In the genomic region with DNA sequence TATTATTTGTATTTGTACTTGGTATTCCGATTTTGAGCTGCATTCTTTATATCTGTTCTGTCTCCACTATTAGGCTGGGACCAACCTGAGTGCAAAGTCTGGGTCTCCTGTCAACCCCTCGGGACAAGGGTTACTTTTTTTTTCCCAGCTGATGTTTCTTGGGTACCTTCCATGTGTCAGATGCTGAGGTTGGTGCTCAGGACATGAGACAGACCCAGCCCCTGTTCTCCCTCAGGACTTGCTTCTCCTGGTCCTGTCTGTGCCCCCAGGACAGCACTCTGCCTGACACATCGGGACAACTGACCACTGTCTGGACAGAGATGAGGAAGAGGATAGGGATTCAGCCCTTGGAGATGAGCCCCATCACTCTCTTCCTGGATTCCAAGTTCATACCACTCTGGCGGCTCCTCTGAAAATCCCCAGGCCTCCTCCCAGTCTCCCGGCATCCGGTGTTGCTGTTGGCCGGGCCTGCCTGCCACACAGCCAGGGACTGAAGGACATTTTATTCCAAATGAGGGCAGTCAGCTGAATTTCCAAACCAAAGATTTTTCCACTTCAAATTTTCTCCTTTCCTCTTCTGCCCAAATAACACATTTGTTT, we compare ENCODE assay signal across 16 cellular contexts. TPM values are rescaled to one million over a fixed set of nuclear protein-coding genes. Genes with fewer than 3 reads are reported as not detected.
A peak's percentile ranks its signal among the peaks of the same experiment; 100 is the strongest.
DNase-seq lines count a peak whose midpoint lies in the region; ATAC-seq and TF ChIP-seq lines count a peak whose summit lies in the region.
"Had no signal": no experiment of that assay in that cellular context is flagged by ENCODE, and none has a peak within 500 bp of the region (broad histone marks: within the 10 kb centered on the region; RNA-seq: fewer than 3 reads in every experiment).

No MANE protein-coding gene starts in this region.

- TF ChIP-seq POLR2A in transverse colon (IDR thresholded peaks at IDR 0.05), result no peak

- TF ChIP-seq EP300 in transverse colon (IDR thresholded peaks at IDR 0.05; ENCODE audit: low read depth), result no peak

- H3K4me3 ChIP-seq in muscle layer of duodenum (ENCODE audit: low read depth in 1 of 2, low read length in 2 of 2) (no peak overlapping the region), transverse colon (no peak overlapping the region)

- H3K27me3 ChIP-seq in muscle layer of duodenum (ENCODE audit: low read depth, low read length) (no peaks in the 10 kb centered on the region), transverse colon (no peaks in the 10 kb centered on the region)

- intact Hi-C loops in cardiac septum (cut with DNase I), result loop anchor here (5.0 kb wide), 2 partner anchors 36 to 39 kb away; no protein-coding TSS in a partner anchor
- intact Hi-C loops in transverse colon (cut with DNase I; ENCODE audit: low total_unique reads), result no loop called here

- no peak for ATAC-seq in HG02798 (IDR thresholded peaks at IDR 0.05; ENCODE audit: poor library complexity, unreplicated experiment)
- ATAC-seq: HCT116; stimulated activated naive B cell treated with anti-CD40 and anti-IgM and Interleukin-4, amounts not matched to agents 10 μg/mL and 1 μg/mL and 100 μg/mL, for 72 hours had no signal

- H3K9me3 ChIP-seq in muscle layer of duodenum (ENCODE audit: control insufficient read depth in 1 of 2, low read length in 2 of 2), result no peaks in the 10 kb centered on the region
- H3K9me3 ChIP-seq in transverse colon, result no peaks in the 10 kb centered on the region

- DNase-seq in amniotic epithelial cell (ENCODE audit: low read depth) (peak; percentile 11), cardiac septum (ENCODE audit: low spot score) (peak; percentile 85), transverse colon (no peak), NCI-H2107 treated with DMSO at 0.1 percent for 48 hours (lab: John Stamatoyannopoulos, UW; ENCODE audit: unreplicated experiment) (no peak), HEK293T (ENCODE audit: extremely low spot score) (no peak), RKO (ENCODE audit: low spot score) (no peak)
- DNase-seq: activated naive CD4-positive, alpha-beta T cell treated with anti-CD3 and anti-CD28 coated beads for 36 hours; NCI-H1436 treated with DMSO at 0.1 percent for 48 hours; NCI-H69; SHP77 treated with DMSO at 0.1 percent for 48 hours; stimulated activated CD4-positive, alpha-beta T cell treated with anti-CD3 and anti-CD28 coated beads, Interleukin-4, amount 100 ng/mL, for 1 hour; stimulated activated naive B cell treated with anti-CD40 and anti-IgM and Interleukin-4, amounts not matched to agents 10 μg/mL and 1 μg/mL and 100 μg/mL, for 72 hours had no signal

- no peaks in the 10 kb centered on the region for H3K36me3 ChIP-seq in muscle layer of duodenum (ENCODE audit: control insufficient read depth in 1 of 2, insufficient read depth in 2 of 2, low read length in 2 of 2)
- H3K36me3 ChIP-seq in transverse colon, result no peaks in the 10 kb centered on the region

- H3K27ac ChIP-seq in muscle layer of duodenum (ENCODE audit: low read length) (peak overlapping the region; percentile 68), transverse colon (peak overlapping the region; percentile 70 to 87 (median 72))
- H3K27ac ChIP-seq: C4-2B had no signal

- peaks cover 32 to 42% of the 10 kb centered on the region in 2 donors for H3K4me1 ChIP-seq in muscle layer of duodenum (ENCODE audit: control insufficient read depth in 1 of 2, insufficient read depth in 2 of 2, low read length in 2 of 2)
- H3K4me1 ChIP-seq in transverse colon, result peaks cover 30 to 65% (median 35%) of the 10 kb centered on the region in 4 donors

- WGBS in transverse colon (ENCODE audit: low coverage in 1 of 2), 2 donors, result 59% methylated on average over 7 of the region's 7 CpGs; no CpG with 5 or more reads in 1 of the 2 donors

- CTCF ChIA-PET in HEK293T (lab: Yijun Ruan, JAX), result no interaction called here

- POLR2A ChIA-PET in HEK293T (lab: Yijun Ruan, JAX), result no interaction called here

- in situ Hi-C loops in transverse colon (cut with MboI; ENCODE audit: low pct_ligation_motif_present in 1 of 4, low pct_unique_long_range_greater_than_20kb in 1 of 4, low sequenced_read_pairs in 3 of 4), result no loop called here

- TF ChIP-seq CTCF in transverse colon (IDR thresholded peaks at IDR 0.05), result no peak

TF ChIP-seq in HEK293T, 16 proteins besides CTCF, POLR2A, EP300 and RAD21:
- TF ChIP-seq LEF1 (IDR thresholded peaks at IDR 0.05; ENCODE audit: borderline replicate concordance) (no peak), TARDBP (IDR thresholded peaks at IDR 0.05) (no peak), FOXM1 (IDR thresholded peaks at IDR 0.05; ENCODE audit: borderline replicate concordance) (no peak), L3MBTL2 (conservative IDR thresholded peaks at IDR 0.05) (no peak), BHLHE40 (IDR thresholded peaks at IDR 0.05; ENCODE audit: borderline replicate concordance) (no peak), CTBP1 (IDR thresholded peaks at IDR 0.05; ENCODE audit: borderline replicate concordance) (no peak), HDGF (IDR thresholded peaks at IDR 0.05; ENCODE audit: borderline replicate concordance) (no peak), ARNT (IDR thresholded peaks at IDR 0.05) (no peak), FOXK2 (IDR thresholded peaks at IDR 0.05) (no peak), SP1 (IDR thresholded peaks at IDR 0.05) (no peak), FOXA1 (IDR thresholded peaks at IDR 0.05) (no peak), ZNF384 (IDR thresholded peaks at IDR 0.05) (no peak), NFRKB (IDR thresholded peaks at IDR 0.05) (no peak), SUZ12 (IDR thresholded peaks at IDR 0.05) (no peak), ELF4 (IDR thresholded peaks at IDR 0.05) (no peak)
- TF ChIP-seq, protein P1, sequence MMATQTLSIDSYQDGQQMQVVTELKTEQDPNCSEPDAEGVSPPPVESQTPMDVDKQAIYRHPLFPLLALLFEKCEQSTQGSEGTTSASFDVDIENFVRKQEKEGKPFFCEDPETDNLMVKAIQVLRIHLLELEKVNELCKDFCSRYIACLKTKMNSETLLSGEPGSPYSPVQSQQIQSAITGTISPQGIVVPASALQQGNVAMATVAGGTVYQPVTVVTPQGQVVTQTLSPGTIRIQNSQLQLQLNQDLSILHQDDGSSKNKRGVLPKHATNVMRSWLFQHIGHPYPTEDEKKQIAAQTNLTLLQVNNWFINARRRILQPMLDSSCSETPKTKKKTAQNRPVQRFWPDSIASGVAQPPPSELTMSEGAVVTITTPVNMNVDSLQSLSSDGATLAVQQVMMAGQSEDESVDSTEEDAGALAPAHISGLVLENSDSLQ (IDR thresholded peaks at IDR 0.05), result no peak

RNA-seq across cellular contexts. Expression of a gene that starts 55.6 kb away (rescaled TPM):
- 66.0 TPM for total RNA-seq in cardiac septum
- total RNA-seq in transverse colon, result 10 to 100 TPM; 13.5 to 44.0 (median 17.8) TPM

Comparison
In these comparisons a context has a peak if more than half of its experiments do, and no peak if none do; other contexts are left out.
1. DNase-seq: peak in amniotic epithelial cell (single experiment) and cardiac septum (single experiment); none in transverse colon (single experiment), NCI-H2107 treated with DMSO at 0.1 percent for 48 hours (single experiment), HEK293T (single experiment) and RKO (single experiment).